18 cellular contexts compared by ENCODE assay signal in genomic region chr6:44135173-44135748, GRCh38. TPM values are rescaled to one million over a fixed set of nuclear protein-coding genes. Genes with fewer than 3 reads are reported as not detected.
DNase-seq lines count a peak whose midpoint lies in the region; ATAC-seq and TF ChIP-seq lines count a peak whose summit lies in the region.
"Had no signal": no experiment of that assay in that cellular context is flagged by ENCODE, and none has a peak within 500 bp of the region (broad histone marks: within the 10 kb centered on the region; RNA-seq: fewer than 3 reads in every experiment).

No MANE protein-coding gene starts in this region.

- peak overlapping the region; percentile 51 for H3K27ac Mint-ChIP-seq in activated naive CD8-positive, alpha-beta T cell treated with anti-CD3 and anti-CD28 coated beads, Interleukin-2, amount 10 ng/mL, durations not matched to agents 7 days and 5 days
- H3K27ac Mint-ChIP-seq in activated naive CD8-positive, alpha-beta T cell treated with anti-CD3 and anti-CD28 coated beads, Interleukin-2, amount 50 U/mL, for 24 hours = no peak overlapping the region
- H3K27ac Mint-ChIP-seq in central memory CD8-positive, alpha-beta T cell (ENCODE audit: low read depth) = peak overlapping the region; percentile 87
- H3K27ac Mint-ChIP-seq in nephron progenitor cell = peak overlapping the region; percentile 79
- H3K27ac Mint-ChIP-seq: HFFc6 had no signal

- no peaks in the 10 kb centered on the region for H3K9me3 Mint-ChIP-seq in activated naive CD8-positive, alpha-beta T cell treated with anti-CD3 and anti-CD28 coated beads, Interleukin-2, amount 10 ng/mL, durations not matched to agents 7 days and 5 days
- H3K9me3 Mint-ChIP-seq in activated naive CD8-positive, alpha-beta T cell treated with anti-CD3 and anti-CD28 coated beads, Interleukin-2, amount 50 U/mL, for 24 hours = no peaks in the 10 kb centered on the region
- no peaks in the 10 kb centered on the region for H3K9me3 Mint-ChIP-seq in central memory CD8-positive, alpha-beta T cell
- no peaks in the 10 kb centered on the region for H3K9me3 Mint-ChIP-seq in nephron progenitor cell
- H3K9me3 Mint-ChIP-seq: HFFc6 had no signal

- POLR2A ChIA-PET in activated naive CD8-positive, alpha-beta T cell treated with anti-CD3 and anti-CD28 coated beads, Interleukin-2, amount 10 ng/mL, durations not matched to agents 7 days and 5 days (lab: Charles Lee) = no interaction called here

- H3K4me1 Mint-ChIP-seq in activated naive CD8-positive, alpha-beta T cell treated with anti-CD3 and anti-CD28 coated beads, Interleukin-2, amount 10 ng/mL, durations not matched to agents 7 days and 5 days = peaks cover 5% of the 10 kb centered on the region
- peaks cover 2% of the 10 kb centered on the region for H3K4me1 Mint-ChIP-seq in activated naive CD8-positive, alpha-beta T cell treated with anti-CD3 and anti-CD28 coated beads, Interleukin-2, amount 50 U/mL, for 24 hours
- H3K4me1 Mint-ChIP-seq in central memory CD8-positive, alpha-beta T cell = peaks cover 36% of the 10 kb centered on the region
- H3K4me1 Mint-ChIP-seq in nephron progenitor cell = peaks cover 67% of the 10 kb centered on the region

- TF ChIP-seq CTCF in nephron progenitor cell (IDR thresholded peaks at IDR 0.05) = no peak

- no peak for ATAC-seq in activated naive CD8-positive, alpha-beta T cell treated with anti-CD3 and anti-CD28 coated beads, Interleukin-2, amount 10 ng/mL, durations not matched to agents 7 days and 5 days (ENCODE audit: low read depth)
- ATAC-seq in activated naive CD8-positive, alpha-beta T cell treated with anti-CD3 and anti-CD28 coated beads, Interleukin-2, amount 50 U/mL, for 24 hours = no peak
- ATAC-seq in central memory CD8-positive, alpha-beta T cell (replicated peaks; ENCODE audit: extremely low read depth, poor library complexity, severe bottlenecking) = no peak
- no peak for ATAC-seq in GM19397 (IDR thresholded peaks at IDR 0.05; ENCODE audit: unreplicated experiment)
- ATAC-seq: Right ventricle myocardium inferior had no signal

- DNase-seq in activated naive CD8-positive, alpha-beta T cell treated with anti-CD3 and anti-CD28 coated beads, Interleukin-2, amount 10 ng/mL, durations not matched to agents 7 days and 5 days = no peak
- DNase-seq in activated naive CD8-positive, alpha-beta T cell treated with anti-CD3 and anti-CD28 coated beads, Interleukin-2, amount 50 U/mL, for 24 hours = no peak
- DNase-seq in central memory CD8-positive, alpha-beta T cell (ENCODE audit: low spot score in 2 of 2) = no peak
- no peak for DNase-seq in nephron progenitor cell
- no peak for DNase-seq in activated CD4-positive, alpha-beta T cell treated with anti-CD3 and anti-CD28 coated beads, Interleukin-2, amount 50 U/mL, for 48 hours
- DNase-seq in activated T-cell treated with anti-CD3 and anti-CD28 coated beads, Interleukin-2, amount 50 U/mL, for 48 hours = no peak
- no peak for DNase-seq in NCI-H146 treated with DMSO at 0.1 percent for 48 hours (lab: John Stamatoyannopoulos, UW; ENCODE audit: unreplicated experiment)
- DNase-seq: DMS79 treated with DMSO at 0.1 percent for 48 hours, GOT3, HFFc6, NCI-H1092, NCI-H1694, NCI-H774, PC-9, SK-N-SH had no signal

- no peaks in the 10 kb centered on the region for H3K36me3 Mint-ChIP-seq in activated naive CD8-positive, alpha-beta T cell treated with anti-CD3 and anti-CD28 coated beads, Interleukin-2, amount 10 ng/mL, durations not matched to agents 7 days and 5 days
- H3K36me3 Mint-ChIP-seq in activated naive CD8-positive, alpha-beta T cell treated with anti-CD3 and anti-CD28 coated beads, Interleukin-2, amount 50 U/mL, for 24 hours (ENCODE audit: low read depth) = peaks cover 9% of the 10 kb centered on the region
- H3K36me3 Mint-ChIP-seq in central memory CD8-positive, alpha-beta T cell (ENCODE audit: insufficient read depth) = peaks cover 19% of the 10 kb centered on the region
- H3K36me3 Mint-ChIP-seq in nephron progenitor cell (ENCODE audit: low read depth) = peaks cover 15% of the 10 kb centered on the region

- no peak overlapping the region for H3K4me3 Mint-ChIP-seq in activated naive CD8-positive, alpha-beta T cell treated with anti-CD3 and anti-CD28 coated beads, Interleukin-2, amount 10 ng/mL, durations not matched to agents 7 days and 5 days
- H3K4me3 Mint-ChIP-seq in activated naive CD8-positive, alpha-beta T cell treated with anti-CD3 and anti-CD28 coated beads, Interleukin-2, amount 50 U/mL, for 24 hours = no peak overlapping the region
- no peak overlapping the region for H3K4me3 Mint-ChIP-seq in central memory CD8-positive, alpha-beta T cell
- H3K4me3 Mint-ChIP-seq in nephron progenitor cell = peak overlapping the region; percentile 45
- H3K4me3 Mint-ChIP-seq: HFFc6 had no signal

- no peaks in the 10 kb centered on the region for H3K27me3 Mint-ChIP-seq in activated naive CD8-positive, alpha-beta T cell treated with anti-CD3 and anti-CD28 coated beads, Interleukin-2, amount 10 ng/mL, durations not matched to agents 7 days and 5 days
- no peaks in the 10 kb centered on the region for H3K27me3 Mint-ChIP-seq in activated naive CD8-positive, alpha-beta T cell treated with anti-CD3 and anti-CD28 coated beads, Interleukin-2, amount 50 U/mL, for 24 hours
- no peaks in the 10 kb centered on the region for H3K27me3 Mint-ChIP-seq in central memory CD8-positive, alpha-beta T cell
- no peaks in the 10 kb centered on the region for H3K27me3 Mint-ChIP-seq in nephron progenitor cell (ENCODE audit: low read depth, poor library complexity)

RNA-seq across cellular contexts. Expression of gene TMEM63B, which starts 7.9 kb away (rescaled TPM):
- 10 to 100 TPM; 20.8 to 21.8 TPM for total RNA-seq in activated naive CD8-positive, alpha-beta T cell treated with anti-CD3 and anti-CD28 coated beads, Interleukin-2, amount 10 ng/mL, durations not matched to agents 7 days and 5 days

RNA-seq across cellular contexts. Expression of gene MRPL14, which starts 8.0 kb away (rescaled TPM):
- 10 to 100 TPM; 44.1 to 51.6 TPM for total RNA-seq in activated naive CD8-positive, alpha-beta T cell treated with anti-CD3 and anti-CD28 coated beads, Interleukin-2, amount 10 ng/mL, durations not matched to agents 7 days and 5 days

RNA-seq across cellular contexts. Expression of gene CAPN11, which starts 23.4 kb away (rescaled TPM):
- not detected for total RNA-seq in activated naive CD8-positive, alpha-beta T cell treated with anti-CD3 and anti-CD28 coated beads, Interleukin-2, amount 10 ng/mL, durations not matched to agents 7 days and 5 days
- total RNA-seq: HFFc6, MCF 10A, PC-9 had no signal
